ENCODE assay signal across 10 cellular contexts in genomic region chr17:1031711-1032110, GRCh38. TPM values are rescaled to one million over a fixed set of nuclear protein-coding genes. Genes with fewer than 3 reads are reported as not detected.
A peak's percentile ranks its signal among the peaks of the same experiment; 100 is the strongest.
DNase-seq lines count a peak whose midpoint lies in the region; TF ChIP-seq lines count a peak whose summit lies in the region.
"Had no signal": no experiment of that assay in that cellular context is flagged by ENCODE, and none has a peak within 500 bp of the region (broad histone marks: within the 10 kb centered on the region; RNA-seq: fewer than 3 reads in every experiment).

No MANE protein-coding gene starts in this region.

- H3K27me3 Mint-ChIP-seq in glutamatergic neuron (ENCODE audit: unreplicated experiment) = peaks cover 24% of the 10 kb centered on the region
- H3K27me3 Mint-ChIP-seq: central memory CD8-positive, alpha-beta T cell; stimulated activated naive CD8-positive, alpha-beta T cell treated with anti-CD3 and anti-CD28 coated beads, Interleukin-15, Interleukin-2, amounts not matched to agents 100 ng/mL and 50 ng/mL, for 24 hours had no signal

- H3K4me1 ChIP-seq in muscle layer of colon (ENCODE audit: insufficient read depth, low read length) = peaks cover 25% of the 10 kb centered on the region
- no peaks in the 10 kb centered on the region for H3K4me1 ChIP-seq in urinary bladder (ENCODE audit: insufficient read depth)
- H3K4me1 ChIP-seq in spleen = peaks cover 0 to 47% (median 17%) of the 10 kb centered on the region in 6 donors

- H3K36me3 ChIP-seq in muscle layer of colon (ENCODE audit: insufficient read depth, low read length) (peaks cover 7% of the 10 kb centered on the region), urinary bladder (ENCODE audit: insufficient read depth) (no peaks in the 10 kb centered on the region), spleen (peaks cover 0 to 78% (median 10%) of the 10 kb centered on the region in 6 donors)

- TF ChIP-seq CTCF in glutamatergic neuron (IDR thresholded peaks at IDR 0.05; ENCODE audit: partially characterized antibody, unreplicated experiment) = no peak
- TF ChIP-seq CTCF in spleen (IDR thresholded peaks at IDR 0.05 in 8 of 11, conservative IDR thresholded peaks at IDR 0.05 in 3 of 11) = no peak

- 20% methylated on average over 27 of the region's 35 CpGs for WGBS in urinary bladder
- 41 to 78% (median 62%) methylated on average over 7 to 35 of the region's 35 CpGs for WGBS in spleen, 5 donors

- no peak for TF ChIP-seq POLR2A in spleen (IDR thresholded peaks at IDR 0.05)

- DNase-seq in anterior cingulate cortex (lab: John Stamatoyannopoulos, UW) (peak in 43 of 58 donors; percentile 9 to 85 (median 42)), glutamatergic neuron (peak; percentile 85), spleen (no peak), NOMO-1 treated with dmso at 0.1 percent for 144 hours (lab: John Stamatoyannopoulos, UW; ENCODE audit: unreplicated experiment) (no peak), NCI-H524 treated with DMSO at 0.1 percent for 48 hours (lab: John Stamatoyannopoulos, UW) (no peak)
- DNase-seq: GDM1 had no signal

- peaks cover 35% of the 10 kb centered on the region for H3K4me1 Mint-ChIP-seq in glutamatergic neuron (ENCODE audit: low read depth, unreplicated experiment)

- H3K27me3 ChIP-seq in muscle layer of colon (ENCODE audit: control insufficient read depth in 1 of 2, insufficient read depth in 2 of 2, low read length in 2 of 2) (no peaks in the 10 kb centered on the region), spleen (replicated peaks in 1 of 7) (no peaks in the 10 kb centered on the region)

- H3K9me3 ChIP-seq in muscle layer of colon (ENCODE audit: low read length) = no peaks in the 10 kb centered on the region
- no peaks in the 10 kb centered on the region for H3K9me3 ChIP-seq in spleen

- H3K36me3 Mint-ChIP-seq in glutamatergic neuron (ENCODE audit: unreplicated experiment) = no peaks in the 10 kb centered on the region

- H3K9ac ChIP-seq in muscle layer of colon (ENCODE audit: low read length) = no peak overlapping the region

- H3K9me3 Mint-ChIP-seq in glutamatergic neuron (ENCODE audit: unreplicated experiment) = peaks cover 14% of the 10 kb centered on the region
- H3K9me3 Mint-ChIP-seq: central memory CD8-positive, alpha-beta T cell; stimulated activated naive CD8-positive, alpha-beta T cell treated with anti-CD3 and anti-CD28 coated beads, Interleukin-15, Interleukin-2, amounts not matched to agents 100 ng/mL and 50 ng/mL, for 24 hours had no signal

- H3K27ac ChIP-seq in muscle layer of colon (ENCODE audit: low read depth, low read length) = peak overlapping the region; percentile 52
- H3K27ac ChIP-seq in urinary bladder (ENCODE audit: low read depth) = no peak overlapping the region
- no peak overlapping the region for H3K27ac ChIP-seq in spleen

- no peak overlapping the region for H3K27ac Mint-ChIP-seq in glutamatergic neuron (ENCODE audit: unreplicated experiment)
- H3K27ac Mint-ChIP-seq: stimulated activated naive CD8-positive, alpha-beta T cell treated with anti-CD3 and anti-CD28 coated beads, Interleukin-15, Interleukin-2, amounts not matched to agents 100 ng/mL and 50 ng/mL, for 24 hours had no signal

- intact Hi-C loops in spleen (cut with DNase I; ENCODE audit: low total_unique reads) = no loop called here

- no peak overlapping the region for H3K4me3 Mint-ChIP-seq in glutamatergic neuron (ENCODE audit: unreplicated experiment)
- H3K4me3 Mint-ChIP-seq: central memory CD8-positive, alpha-beta T cell; stimulated activated naive CD8-positive, alpha-beta T cell treated with anti-CD3 and anti-CD28 coated beads, Interleukin-15, Interleukin-2, amounts not matched to agents 100 ng/mL and 50 ng/mL, for 24 hours had no signal

- H3K4me3 ChIP-seq in muscle layer of colon (ENCODE audit: low read depth in 1 of 2, low read length in 2 of 2) = peak overlapping the region in 1 of 2 donors; percentile 25
- H3K4me3 ChIP-seq in urinary bladder (ENCODE audit: low read depth, low read length) = peak overlapping the region; percentile 37
- H3K4me3 ChIP-seq in spleen = peak overlapping the region in 1 of 8 donors; percentile 14

RNA-seq across cellular contexts. Expression of gene TIMM22, which starts 34.8 kb away (rescaled TPM):
- total RNA-seq in glutamatergic neuron (ENCODE audit: unreplicated experiment) (22.0 TPM), urinary bladder (9.3 TPM), spleen (10 to 100 TPM in 6 of 7 donors, 1 to 10 TPM in 1; 9.7 to 14.3 (median 11.2) TPM)
- polyA plus RNA-seq in urinary bladder (11.3 TPM), spleen (1 to 10 TPM; 5.1 to 8.8 (median 7.0) TPM)

RNA-seq across cellular contexts. Expression of gene NXN, which starts 52.1 kb away (rescaled TPM):
- total RNA-seq in glutamatergic neuron (ENCODE audit: unreplicated experiment) (177 TPM), urinary bladder (54.2 TPM), spleen (10 to 100 TPM in 5 of 7 donors, 1 to 10 TPM in 2; 7.2 to 21.4 (median 14.1) TPM)
- polyA plus RNA-seq in urinary bladder (81.2 TPM), spleen (1 to 10 TPM; 3.9 to 6.6 (median 5.8) TPM)

Comparison
In these comparisons a context has a peak if more than half of its experiments do, and no peak if none do; other contexts are left out.
1. DNase-seq: peak in anterior cingulate cortex (43 of 58) and glutamatergic neuron (single experiment); none in spleen (single experiment), NOMO-1 treated with dmso at 0.1 percent for 144 hours (single experiment) and NCI-H524 treated with DMSO at 0.1 percent for 48 hours (single experiment).